In the genomic region with DNA sequence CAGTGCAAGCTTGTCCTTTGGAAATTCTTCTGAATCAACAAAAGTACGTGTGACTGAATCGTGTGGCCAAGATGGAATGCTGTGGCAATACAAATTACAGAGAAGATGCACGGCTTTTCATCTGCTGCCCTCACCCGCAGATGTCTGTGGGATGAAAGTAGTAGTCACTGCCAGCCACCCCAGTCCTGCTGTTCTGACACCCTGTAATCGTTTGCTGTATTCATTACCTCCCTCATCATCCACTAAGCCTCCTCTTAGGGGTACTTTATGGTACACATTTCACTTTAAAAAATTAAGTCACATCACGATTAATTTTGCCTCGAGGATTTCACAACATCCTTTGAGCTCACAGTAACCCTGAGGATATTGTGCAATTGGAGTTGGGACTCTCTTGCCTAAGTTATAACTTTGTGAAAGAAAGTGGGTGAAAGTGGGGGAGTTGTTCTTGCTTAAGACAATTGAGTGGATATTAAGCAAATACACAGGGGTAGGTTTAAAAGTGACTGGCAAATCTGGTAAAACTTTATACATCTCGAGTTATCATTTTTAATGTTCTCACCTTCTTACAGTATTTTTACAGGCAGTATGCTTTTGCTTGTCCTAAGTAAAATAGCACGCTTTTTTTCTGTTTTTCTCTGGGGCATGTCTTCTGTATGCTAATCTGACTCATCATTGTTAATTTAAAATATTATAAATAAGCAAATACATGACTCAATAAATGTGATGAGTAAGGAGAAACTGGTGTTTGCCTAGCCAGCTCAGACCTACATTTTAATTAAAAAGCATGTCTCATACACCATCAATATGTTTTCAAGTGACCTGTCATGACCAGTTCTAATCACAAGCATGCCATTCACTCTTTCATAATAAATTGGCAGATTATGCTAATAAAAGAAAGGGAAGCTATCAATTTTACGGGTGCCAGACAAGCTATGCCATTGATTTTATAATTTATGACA, we compare ENCODE assay signal across 1 cellular context.
TF ChIP-seq lines count a peak whose summit lies in the region.

No MANE protein-coding gene starts in this region.

TF ChIP-seq in HCT116, 20 proteins besides CTCF, POLR2A, EP300 and RAD21 (continued from another document):
- TF ChIP-seq, protein P1, sequence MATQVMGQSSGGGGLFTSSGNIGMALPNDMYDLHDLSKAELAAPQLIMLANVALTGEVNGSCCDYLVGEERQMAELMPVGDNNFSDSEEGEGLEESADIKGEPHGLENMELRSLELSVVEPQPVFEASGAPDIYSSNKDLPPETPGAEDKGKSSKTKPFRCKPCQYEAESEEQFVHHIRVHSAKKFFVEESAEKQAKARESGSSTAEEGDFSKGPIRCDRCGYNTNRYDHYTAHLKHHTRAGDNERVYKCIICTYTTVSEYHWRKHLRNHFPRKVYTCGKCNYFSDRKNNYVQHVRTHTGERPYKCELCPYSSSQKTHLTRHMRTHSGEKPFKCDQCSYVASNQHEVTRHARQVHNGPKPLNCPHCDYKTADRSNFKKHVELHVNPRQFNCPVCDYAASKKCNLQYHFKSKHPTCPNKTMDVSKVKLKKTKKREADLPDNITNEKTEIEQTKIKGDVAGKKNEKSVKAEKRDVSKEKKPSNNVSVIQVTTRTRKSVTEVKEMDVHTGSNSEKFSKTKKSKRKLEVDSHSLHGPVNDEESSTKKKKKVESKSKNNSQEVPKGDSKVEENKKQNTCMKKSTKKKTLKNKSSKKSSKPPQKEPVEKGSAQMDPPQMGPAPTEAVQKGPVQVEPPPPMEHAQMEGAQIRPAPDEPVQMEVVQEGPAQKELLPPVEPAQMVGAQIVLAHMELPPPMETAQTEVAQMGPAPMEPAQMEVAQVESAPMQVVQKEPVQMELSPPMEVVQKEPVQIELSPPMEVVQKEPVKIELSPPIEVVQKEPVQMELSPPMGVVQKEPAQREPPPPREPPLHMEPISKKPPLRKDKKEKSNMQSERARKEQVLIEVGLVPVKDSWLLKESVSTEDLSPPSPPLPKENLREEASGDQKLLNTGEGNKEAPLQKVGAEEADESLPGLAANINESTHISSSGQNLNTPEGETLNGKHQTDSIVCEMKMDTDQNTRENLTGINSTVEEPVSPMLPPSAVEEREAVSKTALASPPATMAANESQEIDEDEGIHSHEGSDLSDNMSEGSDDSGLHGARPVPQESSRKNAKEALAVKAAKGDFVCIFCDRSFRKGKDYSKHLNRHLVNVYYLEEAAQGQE (IDR thresholded peaks at IDR 0.05; ENCODE audit: low read depth): no peak
- TF ChIP-seq, protein P2, sequence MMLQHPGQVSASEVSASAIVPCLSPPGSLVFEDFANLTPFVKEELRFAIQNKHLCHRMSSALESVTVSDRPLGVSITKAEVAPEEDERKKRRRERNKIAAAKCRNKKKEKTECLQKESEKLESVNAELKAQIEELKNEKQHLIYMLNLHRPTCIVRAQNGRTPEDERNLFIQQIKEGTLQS (IDR thresholded peaks at IDR 0.05): peak; percentile 51; the same call in 1 of the 2 replicates
- peak; percentile 16 for TF ChIP-seq CBX3 (IDR thresholded peaks at IDR 0.05; ENCODE audit: low read depth)
TF ChIP-seq in HCT116: peak in this region for 14.
